In genomic region chr3:187368765-187369450, GRCh38 we compare ENCODE assay signal across 8 cellular contexts. TPM values are rescaled to one million over a fixed set of nuclear protein-coding genes. Genes with fewer than 3 reads are reported as not detected.
DNase-seq lines count a peak whose midpoint lies in the region; ATAC-seq and TF ChIP-seq lines count a peak whose summit lies in the region.

No MANE protein-coding gene starts in this region.

- no peak for TF ChIP-seq POLR2A in right lobe of liver (IDR thresholded peaks at IDR 0.05)
- no peak for TF ChIP-seq POLR2A in uterus (IDR thresholded peaks at IDR 0.05)

- H3K9me3 ChIP-seq in right lobe of liver: no peaks in the 10 kb centered on the region
- no peaks in the 10 kb centered on the region for H3K9me3 ChIP-seq in uterus

- H3K4me1 ChIP-seq in right lobe of liver (peaks cover 0 to 20% (median 0%) of the 10 kb centered on the region in 4 donors), uterus (no peaks in the 10 kb centered on the region)

- no peak for DNase-seq in right lobe of liver
- no peak for DNase-seq in uterus
- DNase-seq in DMS 273 treated with DMSO at 0.1 percent for 48 hours (lab: John Stamatoyannopoulos, UW): no peak
- DNase-seq in H4 (ENCODE audit: low spot score): no peak

- H3K4me3 ChIP-seq in right lobe of liver (peak overlapping the region; percentile 44 to 64 (median 48)), uterus (peak overlapping the region; percentile 27 to 49)

- peaks cover 33% of the 10 kb centered on the region for H3K4me1 Mint-ChIP-seq in activated naive CD8-positive, alpha-beta T cell (ENCODE audit: low read depth)

- H3K27me3 ChIP-seq in right lobe of liver: no peaks in the 10 kb centered on the region
- no peaks in the 10 kb centered on the region for H3K27me3 ChIP-seq in uterus

- intact Hi-C loops in right lobe of liver (cut with DNase I): no loop called here
- intact Hi-C loops in uterus (cut with DNase I; ENCODE audit: low total_unique reads): no loop called here

- H3K36me3 Mint-ChIP-seq in activated naive CD8-positive, alpha-beta T cell: peaks cover 43% of the 10 kb centered on the region

- no peaks in the 10 kb centered on the region for H3K27me3 Mint-ChIP-seq in activated naive CD8-positive, alpha-beta T cell

- H3K4me3 Mint-ChIP-seq in activated naive CD8-positive, alpha-beta T cell: peak overlapping the region; percentile 97

- peaks cover 0 to 6% (median 0%) of the 10 kb centered on the region in 4 donors for H3K36me3 ChIP-seq in right lobe of liver
- no peaks in the 10 kb centered on the region for H3K36me3 ChIP-seq in uterus

- peaks cover 11% of the 10 kb centered on the region for H3K9me3 Mint-ChIP-seq in activated naive CD8-positive, alpha-beta T cell (ENCODE audit: low read depth)

- peak overlapping the region; percentile 99 for H3K27ac Mint-ChIP-seq in activated naive CD8-positive, alpha-beta T cell

- ATAC-seq in GM18868 (IDR thresholded peaks at IDR 0.05; ENCODE audit: unreplicated experiment) (peak; percentile 38), HG03196 (IDR thresholded peaks at IDR 0.05; ENCODE audit: unreplicated experiment) (peak; percentile 35), right lobe of liver (peak; percentile 62 to 73 (median 66)), HG03378 (IDR thresholded peaks at IDR 0.05; ENCODE audit: unreplicated experiment) (no peak)

- WGBS in right lobe of liver (ENCODE audit: insufficient coverage, low coverage, low lambda C conversion rate, missing lambda C conversion rate): 4% methylated on average over 4 of the region's 4 CpGs

- H3K27ac ChIP-seq in right lobe of liver: peak overlapping the region; percentile 88 to 98 (median 92)
- H3K27ac ChIP-seq in uterus: peak overlapping the region; percentile 88 to 94

- TF ChIP-seq CTCF in right lobe of liver (IDR thresholded peaks at IDR 0.05) (no peak), uterus (IDR thresholded peaks at IDR 0.05) (no peak)

RNA-seq across cellular contexts. Expression of gene RTP4, which starts 0.7 kb away (rescaled TPM):
- 1 to 10 TPM in 5 of 6 experiments, under 1 TPM in 1; 0.92 to 3.2 (median 2.0) TPM for total RNA-seq in right lobe of liver
- total RNA-seq in uterus: 1 to 10 TPM in 3 of 4 donors, under 1 TPM in 1; 0.51 to 5.1 (median 1.8) TPM
- 16.6 and 18.7 TPM in 2 replicates for total RNA-seq in H4 (2014; rRNA removed; shearing (Covaris generic))
